Comparison of ENCODE assay signal across 17 cellular contexts in genomic region chr11:75425422-75425821, GRCh38. TPM values are rescaled to one million over a fixed set of nuclear protein-coding genes. Genes with fewer than 3 reads are reported as not detected.
DNase-seq lines count a peak whose midpoint lies in the region; ATAC-seq and TF ChIP-seq lines count a peak whose summit lies in the region.
"Had no signal": no experiment of that assay in that cellular context is flagged by ENCODE, and none has a peak within 500 bp of the region (broad histone marks: within the 10 kb centered on the region; RNA-seq: fewer than 3 reads in every experiment).

No MANE protein-coding gene starts in this region.

- intact Hi-C loops in sciatic nerve (cut with DNase I), result no loop called here

- H3K27me3 Mint-ChIP-seq in naive thymus-derived CD8-positive, alpha-beta T cell, result peaks cover 7 to 16% (median 9%) of the 10 kb centered on the region in 5 donors

- H3K27ac ChIP-seq in WERI-Rb-1, result no peak overlapping the region
- H3K27ac ChIP-seq: BLaER1 treated with 17β-estradiol and CSF1 and Interleukin-3, amounts not matched to agents 10 nM and 100 nM; esophagus muscularis mucosa had no signal

- DNase-seq in AG04449 (ENCODE audit: low read depth, low spot score), result no peak
- DNase-seq in GM13977 (ENCODE audit: low spot score), result no peak
- peak; percentile 49 for DNase-seq in WERI-Rb-1
- peak; percentile 85 for DNase-seq in islet precursor cell
- DNase-seq in effector CD8-positive, alpha-beta T cell (lab: John Stamatoyannopoulos, UW), result no peak
- DNase-seq in sciatic nerve (ENCODE audit: low spot score), result no peak
- DNase-seq in GDM1 (lab: John Stamatoyannopoulos, UW), result no peak
- DNase-seq in naive thymus-derived CD8-positive, alpha-beta T cell, result no peak
- DNase-seq: activated CD8-positive, alpha-beta memory T cell treated with anti-CD3 and anti-CD28 coated beads, Interleukin-2, amount 50 U/mL, for 4 hours; NCI-H187 treated with DMSO at 0.1 percent for 48 hours; occipital lobe; stimulated activated CD4-positive, alpha-beta T cell treated with anti-CD3 and anti-CD28 coated beads, Interleukin-2, amount 100 ng/mL, for 24 hours; T1000 had no signal

- no peak for ATAC-seq in sciatic nerve
- no peak for ATAC-seq in naive thymus-derived CD8-positive, alpha-beta T cell

- H3K4me3 ChIP-seq in AG04449 (ENCODE audit: low read depth, low read length), result no peak overlapping the region
- no peak overlapping the region for H3K4me3 ChIP-seq in WERI-Rb-1 (ENCODE audit: low read depth, low read length)
- H3K4me3 ChIP-seq: BLaER1 treated with 17β-estradiol and CSF1 and Interleukin-3, amounts not matched to agents 10 nM and 100 nM; esophagus muscularis mucosa had no signal

- H3K4me1 Mint-ChIP-seq in naive thymus-derived CD8-positive, alpha-beta T cell, result peaks cover 9 to 21% (median 12%) of the 10 kb centered on the region in 4 donors

- POLR2A ChIA-PET in AG04449 (lab: Yijun Ruan, JAX), result no interaction called here
- POLR2A ChIA-PET in naive thymus-derived CD8-positive, alpha-beta T cell (lab: Charles Lee), result interaction anchor here (0.6 kb wide), 2 partner anchors 107 to 144 kb away, joined by 3 to 5 read pairs; no protein-coding TSS in a partner anchor

- no peak overlapping the region for H3K4me3 Mint-ChIP-seq in naive thymus-derived CD8-positive, alpha-beta T cell
- H3K4me3 Mint-ChIP-seq: stimulated activated naive CD8-positive, alpha-beta T cell treated with anti-CD3 and anti-CD28 coated beads, Interleukin-15, Interleukin-2, amounts not matched to agents 100 ng/mL and 50 ng/mL, for 24 hours had no signal

- H3K9me3 Mint-ChIP-seq in naive thymus-derived CD8-positive, alpha-beta T cell, result peaks cover 0 to 2% (median 0%) of the 10 kb centered on the region in 9 donors

- H3K36me3 ChIP-seq in WERI-Rb-1, result peaks cover 7% of the 10 kb centered on the region

- no peaks in the 10 kb centered on the region for H3K9me3 ChIP-seq in WERI-Rb-1 (ENCODE audit: severe bottlenecking)

- H3K27me3 ChIP-seq in WERI-Rb-1 (ENCODE audit: insufficient read depth, low read depth, severe bottlenecking), result no peaks in the 10 kb centered on the region

- no peak overlapping the region for H3K27ac Mint-ChIP-seq in naive thymus-derived CD8-positive, alpha-beta T cell
- H3K27ac Mint-ChIP-seq: stimulated activated naive CD8-positive, alpha-beta T cell treated with anti-CD3 and anti-CD28 coated beads, Interleukin-15, Interleukin-2, amounts not matched to agents 100 ng/mL and 50 ng/mL, for 24 hours had no signal

- CTCF ChIA-PET in AG04449 (lab: Yijun Ruan, JAX), result interaction anchor here (0.7 to 2.9 kb wide), 7 partner anchors 17 to 145 kb away, joined by 3 to 15 read pairs (median 4); no protein-coding TSS in a partner anchor

- in situ Hi-C loops in GM13977 (cut with MboI; ENCODE audit: low pct_unique_long_range_greater_than_20kb, low sequenced_read_pairs, unreplicated experiment), result no loop called here

- peak; percentile 26 for TF ChIP-seq CTCF in AG04449 (IDR thresholded peaks at IDR 0.05; ENCODE audit: insufficient read depth, low read length, missing control alignments)
- TF ChIP-seq CTCF in GM13977 (IDR thresholded peaks at IDR 0.05; ENCODE audit: extremely low read depth, insufficient read depth, missing control alignments), result peak; percentile 25
- peak; percentile 64 for TF ChIP-seq CTCF in WERI-Rb-1 (IDR thresholded peaks at IDR 0.05; ENCODE audit: low read depth, low read length)

- H3K36me3 Mint-ChIP-seq in naive thymus-derived CD8-positive, alpha-beta T cell, result peaks cover 1 to 11% (median 4%) of the 10 kb centered on the region in 3 donors

RNA-seq across cellular contexts. Expression of gene KLHL35, which starts 7.6 kb away (rescaled TPM):
- total RNA-seq in sciatic nerve, result 3.6 TPM
- total RNA-seq in naive thymus-derived CD8-positive, alpha-beta T cell, result 1 to 10 TPM in 1 of 2 experiments, under 1 TPM in 1; 0.66 to 1.3 TPM
- 1 to 10 TPM in 1 of 3 donors, under 1 TPM in 2; 0.38 to 1.2 (median 0.74) TPM for polyA plus RNA-seq in naive thymus-derived CD8-positive, alpha-beta T cell
- total RNA-seq: HT1080 had no signal

RNA-seq across cellular contexts. Expression of gene RPS3, which starts 26.1 kb away (rescaled TPM):
- 1,413 TPM for total RNA-seq in sciatic nerve
- total RNA-seq in naive thymus-derived CD8-positive, alpha-beta T cell, result 1,000 to 10,000 TPM; 5,159 to 5,268 TPM
- polyA plus RNA-seq in naive thymus-derived CD8-positive, alpha-beta T cell, result 1,000 to 10,000 TPM; 6,922 to 7,216 (median 7,023) TPM

Comparison
In these comparisons a context has a peak if more than half of its experiments do, and no peak if none do; other contexts are left out.
1. DNase-seq: peak in WERI-Rb-1 (single experiment) and islet precursor cell (single experiment); none in AG04449 (single experiment), GM13977 (single experiment), effector CD8-positive, alpha-beta T cell (single experiment), sciatic nerve (single experiment), GDM1 (single experiment) and naive thymus-derived CD8-positive, alpha-beta T cell (0 of 10).
2. Peak in every context shown above with its lines, with median percentiles within 50 percentile points of each other: CTCF ChIP-seq.